1 cellular context compared by ENCODE assay signal in genomic region chr16:2905241-2905987, GRCh38.
TF ChIP-seq lines count a peak whose summit lies in the region.

No MANE protein-coding gene starts in this region.

TF ChIP-seq in Ishikawa, 13 proteins besides CTCF, POLR2A, EP300 and RAD21 (continued from another document):
- no peak for TF ChIP-seq USF1 (IDR thresholded peaks at IDR 0.05)
- TF ChIP-seq TEAD4 (IDR thresholded peaks at IDR 0.05): peak; percentile 81
- no peak for TF ChIP-seq EGR1 (IDR thresholded peaks at IDR 0.05)
- TF ChIP-seq NFIC (IDR thresholded peaks at IDR 0.05): no peak
- TF ChIP-seq FOXM1 (IDR thresholded peaks at IDR 0.05; ENCODE audit: borderline replicate concordance, low read depth): no peak
- no peak for TF ChIP-seq CREB1 (IDR thresholded peaks at IDR 0.05; ENCODE audit: low read depth)
- peak; percentile 75; the same call in 1 of the 2 replicates for TF ChIP-seq MAX (IDR thresholded peaks at IDR 0.05)
- no peak for TF ChIP-seq CEBPB (IDR thresholded peaks at IDR 0.05)
- TF ChIP-seq ZBTB7A (IDR thresholded peaks at IDR 0.05; ENCODE audit: low read depth): no peak; the same call in 1 of the 2 replicates
- TF ChIP-seq TAF1 (IDR thresholded peaks at IDR 0.05; ENCODE audit: low read depth): peak; percentile 98
